Comparison of ENCODE assay signal across 24 cellular contexts in the genomic region with DNA sequence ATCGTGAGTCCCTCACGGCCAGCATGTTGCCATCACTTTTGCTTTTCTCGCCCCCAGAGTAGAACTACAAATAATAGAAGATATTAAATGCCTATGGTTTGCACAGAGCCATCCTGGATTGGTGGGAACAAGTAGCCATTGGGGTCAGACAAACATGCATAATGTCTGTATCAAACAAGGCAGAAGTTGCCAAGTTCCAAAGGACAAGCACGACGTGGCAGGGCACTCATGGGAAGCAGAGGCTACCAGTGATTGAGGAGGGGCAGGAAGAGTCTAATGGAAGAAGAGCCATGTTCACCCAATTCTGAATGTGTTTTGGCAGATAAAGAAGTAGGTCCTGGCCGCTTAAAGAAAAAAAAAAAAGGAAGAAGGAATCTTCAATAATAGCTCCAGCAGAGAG.
"Had no signal": no experiment of that assay in that cellular context is flagged by ENCODE, and none has a peak within 500 bp of the region (broad histone marks: within the 10 kb centered on the region; RNA-seq: fewer than 3 reads in every experiment).

No MANE protein-coding gene starts in this region.

- H3K36me3 Mint-ChIP-seq: mesothelial cell of epicardium, naive B cell had no signal

- H3K4me1 ChIP-seq: colonic mucosa, esophagus squamous epithelium, gastrocnemius medialis, heart right ventricle, left ventricle myocardium inferior, lower lobe of right lung had no signal

- H3K4me3 Mint-ChIP-seq: dendritic cell treated with granulocyte-macrophage colony-stimulating factor and Interleukin-4, amounts not matched to agents 40 ng/mL and 50 ng/mL, for 4 days; effector memory CD8-positive, alpha-beta T cell; endodermal cell; mesothelial cell of epicardium; naive B cell had no signal

- ATAC-seq: effector memory CD8-positive, alpha-beta T cell; esophagus mucosa; gastrocnemius medialis; heart right ventricle; left cardiac atrium; lower lobe of right lung; mucosa of descending colon had no signal

- H3K27ac Mint-ChIP-seq: dendritic cell treated with granulocyte-macrophage colony-stimulating factor and Interleukin-4, amounts not matched to agents 40 ng/mL and 50 ng/mL, for 4 days; effector memory CD8-positive, alpha-beta T cell; endodermal cell; mesothelial cell of epicardium; naive B cell had no signal

- H3K9me3 Mint-ChIP-seq: dendritic cell treated with granulocyte-macrophage colony-stimulating factor and Interleukin-4, amounts not matched to agents 40 ng/mL and 50 ng/mL, for 4 days; endodermal cell; mesothelial cell of epicardium had no signal

- H3K36me3 ChIP-seq: colonic mucosa, esophagus squamous epithelium, gastrocnemius medialis, heart right ventricle, left ventricle myocardium inferior, lower lobe of right lung had no signal

- H3K4me1 Mint-ChIP-seq: naive B cell had no signal

- H3K27ac ChIP-seq: colonic mucosa, epithelial cell of prostate, esophagus squamous epithelium, gastrocnemius medialis, heart right ventricle, left ventricle myocardium inferior, lower lobe of right lung had no signal

- H3K27me3 Mint-ChIP-seq: dendritic cell treated with granulocyte-macrophage colony-stimulating factor and Interleukin-4, amounts not matched to agents 40 ng/mL and 50 ng/mL, for 4 days; effector memory CD8-positive, alpha-beta T cell; naive B cell had no signal

- H3K4me3 ChIP-seq: colonic mucosa, esophagus squamous epithelium, gastrocnemius medialis, heart right ventricle, left ventricle myocardium inferior, lower lobe of right lung, mucosa of descending colon had no signal

- DNase-seq: colonic mucosa; cortex of kidney; effector CD8-positive, alpha-beta T cell; effector memory CD8-positive, alpha-beta T cell; endodermal cell; erythroblast; esophagus squamous epithelium; foreskin fibroblast; foreskin melanocyte; gastrocnemius medialis; glutamatergic neuron; head of caudate nucleus; heart right ventricle; hippocampal formation; left cardiac atrium; left ventricle myocardium inferior; lower lobe of right lung; mesenchymal stem cell; mucosa of descending colon; naive B cell had no signal

- H3K27me3 ChIP-seq: colonic mucosa, esophagus squamous epithelium, gastrocnemius medialis had no signal

- H3K9me3 ChIP-seq: colonic mucosa, esophagus squamous epithelium, gastrocnemius medialis, left ventricle myocardium inferior, lower lobe of right lung, mucosa of descending colon had no signal
